ENCODE assay signal across 6 cellular contexts in genomic region chr3:66421144-66421543, GRCh38.
DNase-seq lines count a peak whose midpoint lies in the region; ATAC-seq and TF ChIP-seq lines count a peak whose summit lies in the region.
"Not testable (repeated sequence)": the region's sequence is repeated elsewhere in the genome, so short reads cannot be mapped to it uniquely, and the experiment has no call there.

No MANE protein-coding gene starts in this region.

- not testable (repeated sequence) for H3K4me3 ChIP-seq in coronary artery; liver (ENCODE audit: low read depth in 1 of 3, low read length in 3 of 3); rectal smooth muscle tissue (ENCODE audit: low read length); stomach smooth muscle (ENCODE audit: low read length in 2 of 2)
- H3K4me3 ChIP-seq in iPS-18c (ENCODE audit: insufficient read depth, low read depth, low read length), result peak overlapping the region; percentile 3; the same call in 1 of the 2 replicates

- H3K9ac ChIP-seq in liver (ENCODE audit: low read depth in 1 of 2, low read length in 2 of 2); rectal smooth muscle tissue (ENCODE audit: low read length); stomach smooth muscle (ENCODE audit: low read length in 2 of 2): not testable (repeated sequence)

- peaks cover 24% of the 10 kb centered on the region for H3K4me1 Mint-ChIP-seq in CD4-positive, alpha-beta T cell (ENCODE audit: low read depth)

- WGBS in liver, result 76% methylated on average over 3 of the region's 3 CpGs

- not testable (repeated sequence) for TF ChIP-seq CTCF in CD4-positive, alpha-beta T cell (IDR thresholded peaks at IDR 0.05); coronary artery (IDR thresholded peaks at IDR 0.05); liver (IDR thresholded peaks at IDR 0.05; ENCODE audit: low read depth, low read length, missing input control)

- CTCF ChIA-PET in CD4-positive, alpha-beta T cell (lab: Charles Lee), result not testable (repeated sequence)

- H3K27me3 Mint-ChIP-seq in CD4-positive, alpha-beta T cell, result not testable (repeated sequence)

- peak overlapping the region; percentile 32 for H3K27ac Mint-ChIP-seq in CD4-positive, alpha-beta T cell

- not testable (repeated sequence) for H3K27ac ChIP-seq in CD4-positive, alpha-beta T cell (ENCODE audit: low read depth, low read length); coronary artery
- H3K27ac ChIP-seq in liver (ENCODE audit: low read depth in 1 of 2, low read length in 2 of 2), result peak overlapping the region in 1 of 2 donors; percentile 13
- peak overlapping the region; percentile 86 for H3K27ac ChIP-seq in rectal smooth muscle tissue (ENCODE audit: low read depth, low read length)
- peak overlapping the region; percentile 58 for H3K27ac ChIP-seq in stomach smooth muscle (ENCODE audit: low read length)

- intact Hi-C loops in CD4-positive, alpha-beta T cell (cut with DNase I, micrococcal nuclease), result not testable (repeated sequence)

- not testable (repeated sequence) for H3K36me3 ChIP-seq in liver (ENCODE audit: control insufficient read depth in 4 of 4, insufficient read depth in 3 of 4, low read depth in 1 of 4, low read length in 3 of 4); rectal smooth muscle tissue (ENCODE audit: control insufficient read depth, insufficient read depth, low read length); stomach smooth muscle (ENCODE audit: control insufficient read depth in 2 of 2, insufficient read depth in 2 of 2, low read length in 2 of 2)

- DNase-seq in CD4-positive, alpha-beta T cell, result not testable (repeated sequence)
- peak; percentile 55 for DNase-seq in coronary artery (ENCODE audit: low spot score)

- peaks cover 73% of the 10 kb centered on the region for H3K36me3 Mint-ChIP-seq in CD4-positive, alpha-beta T cell (ENCODE audit: low read depth)

- not testable (repeated sequence) for H3K27me3 ChIP-seq in CD4-positive, alpha-beta T cell (ENCODE audit: control insufficient read depth, insufficient read depth, low read length); liver (ENCODE audit: control insufficient read depth in 4 of 4, insufficient read depth in 4 of 4, low read length in 3 of 4); rectal smooth muscle tissue (ENCODE audit: control insufficient read depth, insufficient read depth, low read length); stomach smooth muscle (ENCODE audit: control insufficient read depth in 1 of 2, insufficient read depth in 2 of 2, low read length in 2 of 2)

- H3K4me1 ChIP-seq in liver (ENCODE audit: control insufficient read depth in 4 of 4, insufficient read depth in 4 of 4, low read length in 3 of 4) (peaks cover 2 to 25% (median 11%) of the 10 kb centered on the region in 4 donors), rectal smooth muscle tissue (ENCODE audit: control insufficient read depth, insufficient read depth, low read length) (peaks cover 55% of the 10 kb centered on the region), stomach smooth muscle (ENCODE audit: control insufficient read depth, insufficient read depth, low read length) (peaks cover 74% of the 10 kb centered on the region)

- H3K4me3 Mint-ChIP-seq in CD4-positive, alpha-beta T cell, result not testable (repeated sequence)

- H3K9me3 Mint-ChIP-seq in CD4-positive, alpha-beta T cell, result peaks cover 12% of the 10 kb centered on the region

- H3K9me3 ChIP-seq in CD4-positive, alpha-beta T cell (ENCODE audit: control insufficient read depth, low read length); liver (ENCODE audit: control insufficient read depth in 4 of 4, low read length in 3 of 4); stomach smooth muscle (ENCODE audit: control insufficient read depth in 2 of 2, low read length in 2 of 2): not testable (repeated sequence)
- peaks cover 18% of the 10 kb centered on the region for H3K9me3 ChIP-seq in iPS-18c (ENCODE audit: control insufficient read depth, insufficient read depth, low read length)

- ATAC-seq in CD4-positive, alpha-beta T cell (ENCODE audit: poor library complexity), result not testable (repeated sequence)

- POLR2A ChIA-PET in CD4-positive, alpha-beta T cell (lab: Charles Lee), result not testable (repeated sequence)

- TF ChIP-seq RAD21 in liver (IDR thresholded peaks at IDR 0.05), result peak in 1 of 2 donors; percentile 11

TF ChIP-seq in liver, 16 proteins besides CTCF, POLR2A, EP300 and RAD21:
- peak in 1 of 2 donors; percentile 24 for TF ChIP-seq RXRA (IDR thresholded peaks at IDR 0.05)
- TF ChIP-seq HNF4A (conservative IDR thresholded peaks at IDR 0.05), result peak; percentile 74 to 90
- peak; percentile 63 for TF ChIP-seq SP1 (IDR thresholded peaks at IDR 0.05)
- TF ChIP-seq HNF4G (IDR thresholded peaks at IDR 0.05), result peak; percentile 58
